10 cellular contexts compared by ENCODE assay signal in genomic region chr1:68173283-68174172, GRCh38. TPM values are rescaled to one million over a fixed set of nuclear protein-coding genes. Genes with fewer than 3 reads are reported as not detected.
DNase-seq lines count a peak whose midpoint lies in the region; ATAC-seq and TF ChIP-seq lines count a peak whose summit lies in the region.
"Had no signal": no experiment of that assay in that cellular context is flagged by ENCODE, and none has a peak within 500 bp of the region (broad histone marks: within the 10 kb centered on the region; RNA-seq: fewer than 3 reads in every experiment).

No MANE protein-coding gene starts in this region.

- H3K4me1 Mint-ChIP-seq in endothelial cell (ENCODE audit: unreplicated experiment) (peaks cover 29% of the 10 kb centered on the region), nephron (peaks cover 67% of the 10 kb centered on the region)

- H3K9me3 Mint-ChIP-seq in endothelial cell (ENCODE audit: unreplicated experiment) (no peaks in the 10 kb centered on the region), nephron (no peaks in the 10 kb centered on the region)

- H3K4me3 Mint-ChIP-seq in endothelial cell (ENCODE audit: unreplicated experiment) (no peak overlapping the region), nephron (peak overlapping the region; percentile 38 to 67 (median 47))

- H3K4me3 ChIP-seq in AG09309 (ENCODE audit: control insufficient read depth, low read depth, low read length) = no peak overlapping the region
- H3K4me3 ChIP-seq: BLaER1 had no signal

- no peak for ATAC-seq in GM19397 (IDR thresholded peaks at IDR 0.05; ENCODE audit: unreplicated experiment)

- H3K36me3 Mint-ChIP-seq in endothelial cell (ENCODE audit: low read depth, unreplicated experiment) = no peaks in the 10 kb centered on the region
- peaks cover 23% of the 10 kb centered on the region for H3K36me3 Mint-ChIP-seq in nephron (ENCODE audit: low read depth)

- H3K27me3 Mint-ChIP-seq in endothelial cell (ENCODE audit: unreplicated experiment) = peaks cover 7% of the 10 kb centered on the region
- peaks cover 5% of the 10 kb centered on the region for H3K27me3 Mint-ChIP-seq in nephron (ENCODE audit: low read depth)

- TF ChIP-seq CTCF in AG09309 (IDR thresholded peaks at IDR 0.05; ENCODE audit: control insufficient read depth, insufficient read depth, low read depth, low read length, missing control alignments) = no peak
- no peak for TF ChIP-seq CTCF in endothelial cell (IDR thresholded peaks at IDR 0.05; ENCODE audit: unreplicated experiment)
- no peak for TF ChIP-seq CTCF in nephron (IDR thresholded peaks at IDR 0.05; ENCODE audit: unreplicated experiment in 3 of 3)

- peak; percentile 18 for DNase-seq in AG09309 (ENCODE audit: low read depth)
- DNase-seq in NCI-H510A (lab: John Stamatoyannopoulos, UW) = peak; percentile 60
- DNase-seq in endothelial cell (ENCODE audit: low spot score) = no peak
- DNase-seq in mesenteric fat pad (ENCODE audit: low spot score) = no peak
- DNase-seq in T-helper 2 cell = no peak
- no peak for DNase-seq in SIG-M5 (lab: John Stamatoyannopoulos, UW)
- DNase-seq: central memory CD4-positive, alpha-beta T cell had no signal

- H3K27ac Mint-ChIP-seq in endothelial cell (ENCODE audit: unreplicated experiment) = peak overlapping the region; percentile 58
- peak overlapping the region; percentile 82 to 95 (median 94) for H3K27ac Mint-ChIP-seq in nephron

RNA-seq across cellular contexts. Expression of gene WLS, which starts 58.8 kb away (rescaled TPM):
- 99.6 TPM for total RNA-seq in endothelial cell (ENCODE audit: unreplicated experiment)
- 43.0 TPM for total RNA-seq in mesenteric fat pad

Comparison
In these comparisons a context has a peak if more than half of its experiments do, and no peak if none do; other contexts are left out.
1. DNase-seq: peak in AG09309 (single experiment) and NCI-H510A (single experiment); none in endothelial cell (single experiment), mesenteric fat pad (single experiment), T-helper 2 cell (0 of 5) and SIG-M5 (single experiment).